8 cellular contexts compared by ENCODE assay signal in the genomic region with DNA sequence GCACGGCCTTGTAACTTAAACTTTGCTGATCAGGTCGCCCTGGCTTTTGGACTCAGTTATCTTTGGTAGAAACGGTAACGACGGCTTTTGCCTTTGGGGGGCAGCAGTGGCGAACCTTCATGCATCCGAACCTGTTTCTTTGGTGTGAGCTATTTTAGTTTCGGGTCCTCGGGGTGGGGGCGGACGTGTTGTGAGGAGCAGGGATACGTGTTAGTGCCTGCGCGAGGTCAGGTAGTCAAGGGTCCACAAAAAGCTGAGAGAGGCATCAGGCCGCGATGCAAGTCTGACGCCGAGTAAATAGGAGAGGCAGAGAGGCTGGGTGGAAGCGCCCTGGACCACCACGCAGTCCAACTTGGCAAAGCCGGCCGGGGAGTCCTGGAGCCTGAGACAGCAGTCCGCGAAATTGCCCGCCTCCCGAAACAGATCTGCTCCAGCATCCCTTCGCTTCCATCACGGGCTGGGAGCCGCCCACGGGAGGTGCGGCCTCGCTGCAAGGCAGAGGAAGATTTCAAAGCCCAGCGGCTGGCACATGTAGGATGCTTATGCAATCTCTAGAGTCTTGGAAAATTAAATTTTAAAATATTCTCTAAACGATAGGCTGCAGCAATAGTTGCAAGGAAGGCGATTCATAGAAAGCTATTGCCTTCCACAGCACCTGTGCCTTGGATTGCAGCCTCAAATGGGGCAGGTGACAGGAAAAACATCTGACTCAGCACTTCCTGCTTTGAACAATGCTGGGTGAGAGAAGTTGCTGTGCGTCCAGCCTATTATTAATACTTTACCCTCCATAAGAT. TPM values are rescaled to one million over a fixed set of nuclear protein-coding genes. Genes with fewer than 3 reads are reported as not detected.
A peak's percentile ranks its signal among the peaks of the same experiment; 100 is the strongest.
DNase-seq lines count a peak whose midpoint lies in the region; ATAC-seq and TF ChIP-seq lines count a peak whose summit lies in the region.

No MANE protein-coding gene starts in this region.

- no peaks in the 10 kb centered on the region for H3K36me3 ChIP-seq in right lobe of liver

- no peak for TF ChIP-seq POLR2A in right lobe of liver (IDR thresholded peaks at IDR 0.05)

- H3K27ac ChIP-seq in right lobe of liver = peak overlapping the region in 1 of 3 donors; percentile 41

- H3K4me3 ChIP-seq in AG09309 (ENCODE audit: control insufficient read depth, low read depth, low read length) (peak overlapping the region; percentile 50), right lobe of liver (peak overlapping the region; percentile 37 to 64 (median 48))

- peaks cover 0 to 11% (median 0%) of the 10 kb centered on the region in 4 donors for H3K4me1 ChIP-seq in right lobe of liver

- peak; percentile 34 for ATAC-seq in GM18873 (IDR thresholded peaks at IDR 0.05; ENCODE audit: low FRiP score, unreplicated experiment)
- peak; percentile 39 for ATAC-seq in HG03135 (IDR thresholded peaks at IDR 0.05; ENCODE audit: unreplicated experiment)
- peak; percentile 50 to 59 (median 51) for ATAC-seq in right lobe of liver

- no peaks in the 10 kb centered on the region for H3K27me3 ChIP-seq in right lobe of liver

- no peaks in the 10 kb centered on the region for H3K9me3 ChIP-seq in right lobe of liver

- TF ChIP-seq CTCF in AG09309 (IDR thresholded peaks at IDR 0.05; ENCODE audit: control insufficient read depth, insufficient read depth, low read depth, low read length, missing control alignments) (peak; percentile 75), right lobe of liver (IDR thresholded peaks at IDR 0.05) (peak; percentile 55 to 65 (median 58))

- WGBS in right lobe of liver (ENCODE audit: insufficient coverage, low coverage, low lambda C conversion rate, missing lambda C conversion rate) = 0% methylated on average over 29 of the region's 36 CpGs

- intact Hi-C loops in right lobe of liver (cut with DNase I) = no loop called here

- peak; percentile 24 for DNase-seq in AG09309 (ENCODE audit: low read depth)
- DNase-seq in NCI-H345 treated with DMSO at 0.1 percent for 48 hours (lab: John Stamatoyannopoulos, UW; ENCODE audit: unreplicated experiment) = peak; percentile 74
- DNase-seq in activated CD4-positive, alpha-beta T cell treated with anti-CD3 and anti-CD28 coated beads, Interleukin-2, amount 50 U/mL, for 1 hour = peak; percentile 77
- DNase-seq in dermis microvascular lymphatic vessel endothelial cell (ENCODE audit: low read depth in 2 of 2) = peak; percentile 67 to 94
- DNase-seq in right lobe of liver = peak; percentile 73 to 83 (median 75)
- DNase-seq in stimulated activated CD4-positive, alpha-beta T cell treated with anti-CD3 and anti-CD28 coated beads, Interleukin-4, amount 100 ng/mL, for 4 hours = peak; percentile 71

RNA-seq across cellular contexts. Expression of a gene that starts 4.6 kb away (rescaled TPM):
- total RNA-seq in dermis microvascular lymphatic vessel endothelial cell (36.8 and 39.5 TPM in 2 replicates), right lobe of liver (10 to 100 TPM; 18.4 to 35.3 (median 28.4) TPM)

Comparison
In these comparisons a context has a peak if more than half of its experiments do, and no peak if none do; other contexts are left out.
1. DNase-seq: peak in every context shown above with its lines; median percentile 80 in dermis microvascular lymphatic vessel endothelial cell; 77 in activated CD4-positive, alpha-beta T cell treated with anti-CD3 and anti-CD28 coated beads, Interleukin-2, amount 50 U/mL, for 1 hour; 75 in right lobe of liver; 74 in NCI-H345 treated with DMSO at 0.1 percent for 48 hours; 71 in stimulated activated CD4-positive, alpha-beta T cell treated with anti-CD3 and anti-CD28 coated beads, Interleukin-4, amount 100 ng/mL, for 4 hours; 24 in AG09309.